In genomic region chr17:40317880-40318834, GRCh38 we compare ENCODE assay signal across 8 cellular contexts.
A peak's percentile ranks its signal among the peaks of the same experiment; 100 is the strongest.
DNase-seq lines count a peak whose midpoint lies in the region; ATAC-seq and TF ChIP-seq lines count a peak whose summit lies in the region.

No MANE protein-coding gene starts in this region.

- DNase-seq in NCI-H1930 (lab: John Stamatoyannopoulos, UW) (peak; percentile 85 to 88), T-helper 9 cell (peak; percentile 89), astrocyte of the cerebellum (ENCODE audit: low read depth) (peak; percentile 88), hypothalamus (lab: John Stamatoyannopoulos, UW) (peak in 50 of 51 donors; percentile 23 to 95 (median 86)), retinal pigment epithelial cell (ENCODE audit: low read depth) (peak; percentile 88)

- peak overlapping the region; percentile 99 for H3K4me3 ChIP-seq in astrocyte of the cerebellum (ENCODE audit: low read depth, low read length)
- H3K4me3 ChIP-seq in retinal pigment epithelial cell (ENCODE audit: low read length) = peak overlapping the region; percentile 87

- in situ Hi-C loops in astrocyte of the cerebellum (cut with HindIII; ENCODE audit: low sequenced_read_pairs) = no loop called here

- ATAC-seq in HG02885 (IDR thresholded peaks at IDR 0.05; ENCODE audit: poor library complexity, unreplicated experiment) (peak; percentile 71), HG03378 (IDR thresholded peaks at IDR 0.05; ENCODE audit: unreplicated experiment) (no peak)

- TF ChIP-seq POLR2A in GM15510 (IDR thresholded peaks at IDR 0.05; ENCODE audit: borderline replicate concordance, extremely low read depth, insufficient read length) = peak; percentile 76

- TF ChIP-seq CTCF in astrocyte of the cerebellum (IDR thresholded peaks at IDR 0.05; ENCODE audit: low read depth, low read length, missing control alignments) = no peak
- TF ChIP-seq CTCF in retinal pigment epithelial cell (conservative IDR thresholded peaks at IDR 0.05; ENCODE audit: low read depth, low read length) = no peak
